Comparison of ENCODE assay signal across 8 cellular contexts in the genomic region with DNA sequence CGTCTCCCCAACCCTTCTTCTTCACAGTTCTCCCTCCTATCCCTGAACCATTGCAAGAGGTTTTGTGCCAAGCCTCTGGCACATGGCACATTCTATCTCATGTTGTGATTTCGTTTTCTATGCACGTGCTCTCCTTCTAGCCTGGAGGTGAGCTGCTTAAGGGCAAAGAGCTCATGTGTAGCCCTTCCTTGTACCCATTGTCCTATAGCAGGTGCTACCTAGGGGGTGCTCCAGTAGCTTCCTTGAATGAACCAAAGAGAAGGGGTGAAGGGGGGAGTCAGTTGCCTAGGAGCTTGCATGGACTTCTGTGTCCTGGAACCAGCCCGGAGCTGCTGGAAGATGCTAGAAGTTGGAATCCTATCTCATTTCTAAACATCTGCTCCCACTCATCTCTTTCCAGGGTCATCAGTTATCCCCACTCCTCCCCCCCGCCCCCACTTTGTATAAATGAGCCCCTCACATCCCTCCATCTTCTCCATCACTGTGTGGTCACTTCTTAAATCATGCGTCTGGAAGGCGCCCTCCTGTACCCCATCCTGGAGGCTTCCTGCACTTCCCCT. TPM values are rescaled to one million over a fixed set of nuclear protein-coding genes. Genes with fewer than 3 reads are reported as not detected.
DNase-seq lines count a peak whose midpoint lies in the region; ATAC-seq and TF ChIP-seq lines count a peak whose summit lies in the region.

No MANE protein-coding gene starts in this region.

- ATAC-seq in HG03521 (IDR thresholded peaks at IDR 0.05; ENCODE audit: unreplicated experiment) (no peak), HG03039 (IDR thresholded peaks at IDR 0.05; ENCODE audit: unreplicated experiment) (no peak)

- H3K4me3 ChIP-seq in ectodermal cell (ENCODE audit: insufficient read depth, low read depth, low read length) (peak overlapping the region; percentile 75), osteoblast (ENCODE audit: insufficient read depth, low read length) (peak overlapping the region; percentile 82)

- H3K36me3 Mint-ChIP-seq in Calu3 (ENCODE audit: insufficient read depth, unreplicated experiment): peaks cover 17% of the 10 kb centered on the region

- 44 to 50% methylated on average over 7 of the region's 7 CpGs for WGBS in ectodermal cell, 2 experiments

- no peak for DNase-seq in Calu3
- DNase-seq in NCI-H774 (lab: John Stamatoyannopoulos, UW): peak; percentile 9
- DNase-seq in osteoblast (ENCODE audit: insufficient read length, low spot score, missing footprints): no peak
- DNase-seq in NCI-H1105 treated with DMSO at 0.1 percent for 48 hours (lab: John Stamatoyannopoulos, UW): no peak
- no peak for DNase-seq in activated CD8-positive, alpha-beta memory T cell treated with anti-CD3 and anti-CD28 coated beads, Interleukin-2, amount 50 U/mL, for 4 hours

- peak overlapping the region; percentile 81 for H2AFZ ChIP-seq in osteoblast (ENCODE audit: low read length)

- CTCF ChIA-PET in Calu3 (lab: Charles Lee): no interaction called here

- H4K20me1 ChIP-seq in osteoblast (ENCODE audit: insufficient read depth, low read length): no peaks in the 10 kb centered on the region

- H3K9me3 Mint-ChIP-seq in Calu3 (ENCODE audit: low read depth, unreplicated experiment): no peaks in the 10 kb centered on the region

- intact Hi-C loops in Calu3 (cut with micrococcal nuclease; ENCODE audit: unreplicated experiment): loop anchor here (10.0 kb wide), 1 partner anchor 199 kb away; no protein-coding TSS in a partner anchor

- H3K9me3 ChIP-seq in ectodermal cell (ENCODE audit: control insufficient read depth, low read length) (no peaks in the 10 kb centered on the region), osteoblast (ENCODE audit: low read depth, low read length) (no peaks in the 10 kb centered on the region)

- H3K4me1 ChIP-seq in ectodermal cell (ENCODE audit: control insufficient read depth, insufficient read depth, low read length) (peaks cover 7% of the 10 kb centered on the region), osteoblast (ENCODE audit: insufficient read depth, low read length) (peaks cover 23% of the 10 kb centered on the region)

- TF ChIP-seq CTCF in Calu3 (IDR thresholded peaks at IDR 0.05; ENCODE audit: unreplicated experiment) (no peak), osteoblast (IDR thresholded peaks at IDR 0.05; ENCODE audit: extremely low read depth, low read depth, low read length) (no peak)

- H3K27ac ChIP-seq in ectodermal cell (ENCODE audit: insufficient read depth, low read depth, low read length, poor library complexity, severe bottlenecking) (no peak overlapping the region), osteoblast (ENCODE audit: low read depth, low read length) (no peak overlapping the region)

- peaks cover 13% of the 10 kb centered on the region for H3K4me1 Mint-ChIP-seq in Calu3 (ENCODE audit: low read depth, unreplicated experiment)

- peaks cover 33% of the 10 kb centered on the region for H3K27me3 Mint-ChIP-seq in Calu3 (ENCODE audit: unreplicated experiment)

- no peaks in the 10 kb centered on the region for H3K36me3 ChIP-seq in ectodermal cell (ENCODE audit: control insufficient read depth, insufficient read depth, low read length)
- H3K36me3 ChIP-seq in osteoblast (ENCODE audit: insufficient read depth, low read length): no peaks in the 10 kb centered on the region

- H3K27ac Mint-ChIP-seq in Calu3 (ENCODE audit: unreplicated experiment): peak overlapping the region; percentile 50

- H3K27me3 ChIP-seq in ectodermal cell (ENCODE audit: control insufficient read depth, insufficient read depth, low read length, poor library complexity, severe bottlenecking): peaks cover 43% of the 10 kb centered on the region
- H3K27me3 ChIP-seq in osteoblast (ENCODE audit: insufficient read depth, low read length): no peaks in the 10 kb centered on the region

- peak overlapping the region; percentile 97 for H3K4me2 ChIP-seq in osteoblast (ENCODE audit: insufficient read depth, low read length)

- BruUV-seq in Calu3 (replicated peaks; lab: Mats Ljungman, UMichigan): no TSS peak

- no peaks in the 10 kb centered on the region for H3K79me2 ChIP-seq in osteoblast (ENCODE audit: insufficient read depth, low read length)

- H3K4me3 Mint-ChIP-seq in Calu3 (ENCODE audit: low read depth, unreplicated experiment): peak overlapping the region; percentile 86

RNA-seq across cellular contexts. Expression of a gene that starts 0.5 kb away (rescaled TPM):
- total RNA-seq in Calu3 (2022) (6.6 and 9.8 TPM in 2 replicates), osteoblast (10.3 and 11.9 TPM in 2 replicates)
- polyA plus RNA-seq in ectodermal cell (2013, experiment 1 of 4): 2.4 TPM
- polyA plus RNA-seq in ectodermal cell (2013, experiment 2 of 4): 2.0 TPM
- polyA plus RNA-seq in ectodermal cell (2013, experiment 3 of 4): 1.9 TPM
- polyA plus RNA-seq in ectodermal cell (2013, experiment 4 of 4): 1.7 TPM
